Comparison of ENCODE assay signal across 16 cellular contexts in the genomic region with DNA sequence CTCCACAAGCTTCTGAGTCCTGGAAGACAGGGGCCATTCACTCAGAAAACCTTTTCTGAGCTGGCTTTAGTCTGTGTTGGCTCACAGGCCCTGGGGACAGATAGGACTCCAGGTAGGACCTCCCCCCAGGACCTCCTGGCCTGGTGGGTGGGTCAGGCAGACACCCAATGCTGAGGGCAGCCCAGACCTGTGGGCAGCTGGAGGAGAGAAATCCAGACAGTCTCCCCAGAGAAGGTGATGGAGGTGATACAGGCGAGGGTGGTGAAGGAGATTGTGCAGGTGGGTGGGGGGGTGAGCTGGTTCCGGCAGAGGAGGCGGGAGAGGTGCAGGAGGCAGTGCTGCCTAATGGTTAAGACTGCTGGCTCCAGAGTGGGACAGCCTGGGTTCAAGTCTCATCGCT. TPM values are rescaled to one million over a fixed set of nuclear protein-coding genes. Genes with fewer than 3 reads are reported as not detected.
DNase-seq lines count a peak whose midpoint lies in the region; ATAC-seq and TF ChIP-seq lines count a peak whose summit lies in the region.
"Had no signal": no experiment of that assay in that cellular context is flagged by ENCODE, and none has a peak within 500 bp of the region (broad histone marks: within the 10 kb centered on the region; RNA-seq: fewer than 3 reads in every experiment).

No MANE protein-coding gene starts in this region.

- TF ChIP-seq EP300 in ovary (IDR thresholded peaks at IDR 0.05) (no peak), upper lobe of left lung (IDR thresholded peaks at IDR 0.05) (no peak)

- no peaks in the 10 kb centered on the region for H3K4me1 Mint-ChIP-seq in activated CD8-positive, alpha-beta memory T cell treated with anti-CD3 and anti-CD28 coated beads, Interleukin-2, amount 10 ng/mL, durations not matched to agents 7 days and 5 days

- H3K4me3 ChIP-seq in heart right ventricle: no peak overlapping the region
- H3K4me3 ChIP-seq in ovary: no peak overlapping the region
- no peak overlapping the region for H3K4me3 ChIP-seq in upper lobe of left lung

- peak overlapping the region; percentile 26 to 85 (median 75) for H3K27ac ChIP-seq in heart right ventricle
- H3K27ac ChIP-seq in ovary: peak overlapping the region; percentile 50 to 60
- H3K27ac ChIP-seq in upper lobe of left lung: peak overlapping the region; percentile 30 to 79 (median 72)

- no peaks in the 10 kb centered on the region for H3K9me3 ChIP-seq in heart right ventricle
- no peaks in the 10 kb centered on the region for H3K9me3 ChIP-seq in ovary
- no peaks in the 10 kb centered on the region for H3K9me3 ChIP-seq in upper lobe of left lung

- H3K36me3 Mint-ChIP-seq in activated CD8-positive, alpha-beta memory T cell treated with anti-CD3 and anti-CD28 coated beads, Interleukin-2, amount 10 ng/mL, durations not matched to agents 7 days and 5 days: no peaks in the 10 kb centered on the region

- H3K27me3 Mint-ChIP-seq in activated CD8-positive, alpha-beta memory T cell treated with anti-CD3 and anti-CD28 coated beads, Interleukin-2, amount 10 ng/mL, durations not matched to agents 7 days and 5 days: peaks cover 14% of the 10 kb centered on the region

- CTCF ChIA-PET in activated CD8-positive, alpha-beta memory T cell treated with anti-CD3 and anti-CD28 coated beads, Interleukin-2, amount 10 ng/mL, durations not matched to agents 7 days and 5 days (lab: Charles Lee): no interaction called here

- H3K36me3 ChIP-seq in heart right ventricle: peaks cover 0 to 35% (median 0%) of the 10 kb centered on the region in 9 donors
- H3K36me3 ChIP-seq in ovary: no peaks in the 10 kb centered on the region
- peaks cover 0 to 31% (median 9%) of the 10 kb centered on the region in 4 donors for H3K36me3 ChIP-seq in upper lobe of left lung

- no peak overlapping the region for H3K27ac Mint-ChIP-seq in activated CD8-positive, alpha-beta memory T cell treated with anti-CD3 and anti-CD28 coated beads, Interleukin-2, amount 10 ng/mL, durations not matched to agents 7 days and 5 days
- H3K27ac Mint-ChIP-seq: CD4-positive, alpha-beta T cell had no signal

- TF ChIP-seq CTCF in heart right ventricle (IDR thresholded peaks at IDR 0.05) (no peak), ovary (IDR thresholded peaks at IDR 0.05) (no peak), upper lobe of left lung (IDR thresholded peaks at IDR 0.05) (no peak)

- no peak for TF ChIP-seq POLR2A in ovary (IDR thresholded peaks at IDR 0.05)
- no peak for TF ChIP-seq POLR2A in upper lobe of left lung (IDR thresholded peaks at IDR 0.05)

- H3K4me1 ChIP-seq in heart right ventricle (peaks cover 4 to 86% (median 54%) of the 10 kb centered on the region in 9 donors), ovary (ENCODE audit: insufficient read depth) (peaks cover 23% of the 10 kb centered on the region), upper lobe of left lung (peaks cover 8 to 41% (median 26%) of the 10 kb centered on the region in 4 donors)

- no peak overlapping the region for H3K4me3 Mint-ChIP-seq in activated CD8-positive, alpha-beta memory T cell treated with anti-CD3 and anti-CD28 coated beads, Interleukin-2, amount 10 ng/mL, durations not matched to agents 7 days and 5 days
- H3K4me3 Mint-ChIP-seq: CD4-positive, alpha-beta T cell had no signal

- no peak for ATAC-seq in activated CD8-positive, alpha-beta memory T cell treated with anti-CD3 and anti-CD28 coated beads, Interleukin-2, amount 10 ng/mL, durations not matched to agents 7 days and 5 days
- ATAC-seq in heart right ventricle (peak in 1 of 8 donors; percentile 1), upper lobe of left lung (ENCODE audit: low FRiP score in 2 of 2) (no peak), HG02970 (IDR thresholded peaks at IDR 0.05; ENCODE audit: low FRiP score, unreplicated experiment) (no peak)

- peak; percentile 41 for DNase-seq in activated CD8-positive, alpha-beta memory T cell treated with anti-CD3 and anti-CD28 coated beads, Interleukin-2, amount 50 U/mL, for 48 hours
- DNase-seq in activated CD8-positive, alpha-beta memory T cell treated with anti-CD3 and anti-CD28 coated beads, Interleukin-2, amount 10 ng/mL, durations not matched to agents 7 days and 5 days: no peak
- DNase-seq in heart right ventricle (no peak), ovary (peak in 2 of 5 donors; percentile 38 to 40), upper lobe of left lung (peak in 1 of 2 donors; percentile 4), NCI-H2196 (lab: John Stamatoyannopoulos, UW; ENCODE audit: unreplicated experiment) (no peak)
- DNase-seq in activated CD4-positive, alpha-beta T cell treated with anti-CD3 and anti-CD28 coated beads, Interleukin-2, amount 50 U/mL, for 1 hour: no peak
- DNase-seq: 8988T; activated CD4-positive, CD25-positive, alpha-beta regulatory T cell; CD4-positive, alpha-beta T cell; GOT3; midbrain; NCI-H2171; stimulated activated CD4-positive, alpha-beta T cell treated with anti-CD3 and anti-CD28 coated beads, Interleukin-4, amount 100 ng/mL, for 24 hours; stimulated activated naive CD4-positive, alpha-beta T cell had no signal

- H3K27me3 ChIP-seq in heart right ventricle (no peaks in the 10 kb centered on the region), ovary (no peaks in the 10 kb centered on the region), upper lobe of left lung (no peaks in the 10 kb centered on the region)

- H3K9me3 Mint-ChIP-seq in activated CD8-positive, alpha-beta memory T cell treated with anti-CD3 and anti-CD28 coated beads, Interleukin-2, amount 10 ng/mL, durations not matched to agents 7 days and 5 days (ENCODE audit: low read depth): no peaks in the 10 kb centered on the region
- H3K9me3 Mint-ChIP-seq: CD4-positive, alpha-beta T cell had no signal

- intact Hi-C loops in heart right ventricle (cut with DNase I): no loop called here
- intact Hi-C loops in ovary (cut with DNase I): no loop called here

- 92% methylated on average over 4 of the region's 4 CpGs for WGBS in heart right ventricle, 2 donors
- WGBS in ovary, 3 donors: 87 to 93% (median 93%) methylated on average over 4 of the region's 4 CpGs
- 92 to 95% methylated on average over 4 of the region's 4 CpGs for WGBS in upper lobe of left lung, 2 donors

RNA-seq across cellular contexts. Expression of gene LRRC32, which starts 15.6 kb away (rescaled TPM):
- 1 to 10 TPM in 1 of 2 experiments, under 1 TPM in 1; 0.32 to 4.7 TPM for total RNA-seq in activated CD8-positive, alpha-beta memory T cell treated with anti-CD3 and anti-CD28 coated beads, Interleukin-2, amount 10 ng/mL, durations not matched to agents 7 days and 5 days
- total RNA-seq in heart right ventricle: 10 to 100 TPM; 16.7 to 61.3 (median 31.5) TPM
- polyA plus RNA-seq in heart right ventricle: 100 to 1,000 TPM in 1 of 2 donors, 10 to 100 TPM in 1; 62.4 to 215 TPM
- 10 to 100 TPM in 5 of 7 donors, 1 to 10 TPM in 2; 3.2 to 47.1 (median 29.5) TPM for total RNA-seq in ovary
- 10 to 100 TPM; 19.4 to 39.9 TPM for polyA plus RNA-seq in ovary
- 100 to 1,000 TPM in 1 of 6 donors, 10 to 100 TPM in 5; 41.3 to 118 (median 60.3) TPM for total RNA-seq in upper lobe of left lung
